1 cellular context compared by ENCODE assay signal in the genomic region with DNA sequence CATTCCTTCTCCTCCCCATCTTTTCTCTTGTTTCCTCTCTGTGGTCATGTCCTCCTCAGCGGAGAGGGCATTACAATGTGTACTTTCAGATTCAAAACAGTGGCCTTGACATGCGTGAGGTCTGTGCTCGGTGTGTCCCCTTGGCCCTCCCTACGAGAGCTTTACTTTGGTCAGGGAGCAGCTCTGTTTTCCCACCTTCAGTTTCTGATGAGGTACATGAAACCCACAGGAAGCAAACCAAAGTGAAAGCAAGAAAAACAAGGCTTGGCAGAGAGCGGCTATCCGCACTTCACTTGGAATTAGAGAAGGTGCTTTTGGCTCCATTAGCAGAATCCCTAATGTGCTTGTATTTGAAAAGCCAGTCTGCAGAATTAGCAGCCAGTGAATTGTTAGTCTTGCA.
TF ChIP-seq lines count a peak whose summit lies in the region.

No MANE protein-coding gene starts in this region.

TF ChIP-seq in HepG2, 621 proteins besides CTCF, POLR2A, EP300 and RAD21:
- TF ChIP-seq ZNF180 (CRISPR knock-in tag; IDR thresholded peaks at IDR 0.05; ENCODE audit: borderline replicate concordance, low read depth): no peak
